In the genomic region with DNA sequence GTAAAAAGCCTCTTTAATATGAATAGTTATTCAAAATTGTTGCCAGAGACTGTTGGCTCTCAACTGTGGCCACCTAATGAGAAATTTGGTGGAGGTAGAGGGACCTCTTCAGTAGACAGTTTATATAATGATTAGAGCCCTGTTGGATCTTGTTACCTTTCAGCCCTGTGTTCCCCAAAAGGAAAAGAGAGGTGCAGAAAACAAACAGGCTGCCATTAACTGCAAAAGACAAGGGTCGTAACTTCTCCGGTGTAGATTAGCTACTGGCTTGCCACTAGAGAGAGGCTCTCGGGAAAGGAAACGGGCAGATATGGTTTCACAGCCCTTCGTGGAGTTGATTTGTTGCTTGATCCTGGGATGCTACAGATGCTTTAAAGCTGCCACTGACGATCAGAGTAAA, we compare ENCODE assay signal across 24 cellular contexts.
"Had no signal": no experiment of that assay in that cellular context is flagged by ENCODE, and none has a peak within 500 bp of the region (broad histone marks: within the 10 kb centered on the region; RNA-seq: fewer than 3 reads in every experiment).

No MANE protein-coding gene starts in this region.

- H3K27me3 ChIP-seq: body of pancreas, foreskin keratinocyte, hepatocyte, sigmoid colon had no signal

- H3K36me3 Mint-ChIP-seq: activated CD4-positive, alpha-beta memory T cell treated with anti-CD3 and anti-CD28 coated beads for 36 hours; activated naive CD8-positive, alpha-beta T cell; naive thymus-derived CD4-positive, alpha-beta T cell had no signal

- H3K27ac ChIP-seq: body of pancreas, dorsolateral prefrontal cortex, foreskin keratinocyte, hepatocyte, neutrophil, sigmoid colon had no signal

- FAIRE-seq: islet of Langerhans, urothelium cell line had no signal

- H3K4me3 ChIP-seq: body of pancreas, dorsolateral prefrontal cortex, hepatocyte, lung, mucosa of descending colon, sigmoid colon had no signal

- H3K4me2 ChIP-seq: hepatocyte had no signal

- DNase-seq: activated CD4-positive, alpha-beta memory T cell treated with anti-CD3 and anti-CD28 coated beads for 36 hours; activated CD4-positive, alpha-beta T cell treated with anti-CD3 and anti-CD28 coated beads for 36 hours; activated T-cell treated with anti-CD3 and anti-CD28 coated beads for 4 hours; amygdala; body of pancreas; caudate nucleus; dorsolateral prefrontal cortex; left colon; mucosa of descending colon; naive thymus-derived CD4-positive, alpha-beta T cell; sigmoid colon; stimulated activated CD4-positive, alpha-beta T cell treated with anti-CD3 and anti-CD28 coated beads, Interleukin-12 subunit alpha, Interleukin-12 subunit beta, amount 100 ng/mL, for 4 hours; stimulated activated CD4-positive, alpha-beta T cell treated with anti-CD3 and anti-CD28 coated beads, Interleukin-1b, Interleukin-23, amount 100 ng/mL, for 48 hours; stimulated activated CD8-positive, alpha-beta memory T cell treated with anti-CD3 and anti-CD28 coated beads, Interleukin-4, amount 100 ng/mL, for 48 hours; stimulated activated naive CD4-positive, alpha-beta T cell had no signal

- H3K4me3 Mint-ChIP-seq: activated CD4-positive, alpha-beta memory T cell treated with anti-CD3 and anti-CD28 coated beads for 36 hours; activated CD4-positive, alpha-beta T cell treated with anti-CD3 and anti-CD28 coated beads for 36 hours; activated naive CD8-positive, alpha-beta T cell; activated T-helper 1 cell treated with anti-CD3 and anti-CD28 coated beads, Interleukin-12 subunit alpha, Interleukin-12 subunit beta, Interleukin-2, Interleukin-4 antibody, amounts not matched to agents 30 ng/mL and 10 ng/mL and 1 ng/mL, durations not matched to agents 14 hours and 24 hours and 36 hours; naive thymus-derived CD4-positive, alpha-beta T cell; WTC11 had no signal

- H3K9me3 ChIP-seq: body of pancreas, mucosa of descending colon, neutrophil, sigmoid colon had no signal

- H3K4me1 ChIP-seq: body of pancreas had no signal

- H3K79me2 ChIP-seq: hepatocyte had no signal

- H3K9me3 Mint-ChIP-seq: activated CD4-positive, alpha-beta memory T cell treated with anti-CD3 and anti-CD28 coated beads for 36 hours; activated T-helper 1 cell treated with anti-CD3 and anti-CD28 coated beads, Interleukin-12 subunit alpha, Interleukin-12 subunit beta, Interleukin-2, Interleukin-4 antibody, amounts not matched to agents 30 ng/mL and 10 ng/mL and 1 ng/mL, durations not matched to agents 14 hours and 24 hours and 36 hours; naive thymus-derived CD4-positive, alpha-beta T cell had no signal

- H3K27ac Mint-ChIP-seq: activated CD4-positive, alpha-beta memory T cell treated with anti-CD3 and anti-CD28 coated beads for 36 hours; activated CD4-positive, alpha-beta T cell treated with anti-CD3 and anti-CD28 coated beads for 36 hours; activated naive CD8-positive, alpha-beta T cell; activated T-helper 1 cell treated with anti-CD3 and anti-CD28 coated beads, Interleukin-12 subunit alpha, Interleukin-12 subunit beta, Interleukin-2, Interleukin-4 antibody, amounts not matched to agents 30 ng/mL and 10 ng/mL and 1 ng/mL, durations not matched to agents 14 hours and 24 hours and 36 hours; naive thymus-derived CD4-positive, alpha-beta T cell; WTC11 had no signal

- H3K36me3 ChIP-seq: neutrophil, sigmoid colon had no signal

- H2AFZ ChIP-seq: hepatocyte had no signal
